Comparison of ENCODE assay signal across 9 cellular contexts in the genomic region with DNA sequence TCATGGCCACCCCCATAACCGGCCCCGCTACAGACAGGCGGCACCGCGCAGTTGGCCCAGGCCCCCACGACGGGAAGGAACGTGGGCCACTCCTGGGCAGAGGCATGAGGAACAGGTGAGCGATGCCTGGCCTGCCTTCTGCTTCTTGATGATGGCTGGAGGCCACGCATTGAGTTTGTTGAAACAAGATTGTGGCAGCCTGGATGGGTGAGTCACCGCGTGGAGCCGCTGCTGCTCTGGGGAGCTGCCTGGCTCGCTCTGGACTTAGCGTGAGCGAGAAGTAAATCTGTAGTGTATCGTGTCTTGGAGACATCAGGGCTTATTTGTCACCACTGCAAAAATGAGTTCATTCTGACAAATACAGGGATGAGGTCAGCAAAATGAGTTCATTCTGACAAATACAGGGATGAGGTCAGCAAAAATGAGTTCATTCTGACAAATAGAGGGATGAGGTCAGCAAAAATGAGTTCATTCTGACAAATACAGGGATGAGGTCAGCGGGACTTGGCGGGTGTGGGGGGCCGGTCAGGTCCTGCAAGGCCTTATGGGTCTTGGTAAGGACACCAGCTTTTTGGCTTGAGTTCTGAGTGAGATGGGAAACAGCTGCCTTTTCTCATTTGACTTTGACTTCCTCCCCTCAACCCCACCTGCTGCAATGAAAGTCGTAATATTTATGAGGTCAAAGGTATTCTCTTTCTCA.
DNase-seq lines count a peak whose midpoint lies in the region; ATAC-seq and TF ChIP-seq lines count a peak whose summit lies in the region.
"Had no signal": no experiment of that assay in that cellular context is flagged by ENCODE, and none has a peak within 500 bp of the region (broad histone marks: within the 10 kb centered on the region; RNA-seq: fewer than 3 reads in every experiment).

No MANE protein-coding gene starts in this region.

- H3K27ac ChIP-seq in heart right ventricle, result peak overlapping the region in 5 of 10 donors; percentile 11 to 89 (median 75)

- no peaks in the 10 kb centered on the region for H3K27me3 ChIP-seq in heart right ventricle

- H3K36me3 ChIP-seq in heart right ventricle, result no peaks in the 10 kb centered on the region

- peaks cover 0 to 9% (median 0%) of the 10 kb centered on the region in 11 donors for H3K9me3 ChIP-seq in heart right ventricle

- H3K4me1 ChIP-seq in heart right ventricle, result peaks cover 0 to 38% (median 22%) of the 10 kb centered on the region in 9 donors

- peaks cover 3% of the 10 kb centered on the region for H3K36me3 Mint-ChIP-seq in type B pancreatic cell

- H3K27ac Mint-ChIP-seq in type B pancreatic cell, result peak overlapping the region; percentile 31

- H3K27me3 Mint-ChIP-seq in type B pancreatic cell, result no peaks in the 10 kb centered on the region

- H3K4me1 Mint-ChIP-seq in type B pancreatic cell (ENCODE audit: unreplicated experiment), result peaks cover 13% of the 10 kb centered on the region

- ATAC-seq in heart right ventricle, result peak in 5 of 8 donors; percentile 30 to 76 (median 62)
- no peak for ATAC-seq in GM18511 (IDR thresholded peaks at IDR 0.05; ENCODE audit: unreplicated experiment)
- no peak for ATAC-seq in GM18519 (IDR thresholded peaks at IDR 0.05; ENCODE audit: low FRiP score, unreplicated experiment)

- intact Hi-C loops in heart right ventricle (cut with DNase I) (no loop called here), cardiac septum (cut with DNase I) (no loop called here)

- TF ChIP-seq CTCF in heart right ventricle (IDR thresholded peaks at IDR 0.05) (no peak), fibroblast of the aortic adventitia (IDR thresholded peaks at IDR 0.05; ENCODE audit: insufficient read depth, low read length) (no peak), type B pancreatic cell (conservative IDR thresholded peaks at IDR 0.05) (no peak)

- no peak for DNase-seq in heart right ventricle
- DNase-seq in cardiac septum (ENCODE audit: low spot score), result no peak
- DNase-seq in SHP77 (lab: John Stamatoyannopoulos, UW), result peak; percentile 90 to 95
- peak; percentile 74 for DNase-seq in fibroblast of the aortic adventitia (ENCODE audit: low read depth)
- DNase-seq in type B pancreatic cell (ENCODE audit: extremely low spot score, unreplicated experiment), result no peak
- no peak for DNase-seq in NCI-H1105 (lab: John Stamatoyannopoulos, UW)

- WGBS in heart right ventricle, 2 donors, result 77 to 86% methylated on average over 21 of the region's 21 CpGs

- H3K4me3 ChIP-seq in heart right ventricle (no peak overlapping the region), fibroblast of the aortic adventitia (ENCODE audit: low read depth, low read length) (no peak overlapping the region)
- H3K4me3 ChIP-seq: lung had no signal

- no peaks in the 10 kb centered on the region for H3K9me3 Mint-ChIP-seq in type B pancreatic cell

- H3K4me3 Mint-ChIP-seq in type B pancreatic cell, result peak overlapping the region; percentile 16

Comparison
In these comparisons a context has a peak if more than half of its experiments do, and no peak if none do; other contexts are left out.
1. ATAC-seq: peak in heart right ventricle (5 of 8); none in GM18511 (single experiment) and GM18519 (single experiment).
2. DNase-seq: peak in SHP77 (2 of 2) and fibroblast of the aortic adventitia (single experiment); none in heart right ventricle (0 of 2), cardiac septum (single experiment), type B pancreatic cell (single experiment) and NCI-H1105 (single experiment).